22 cellular contexts compared by ENCODE assay signal in the genomic region with DNA sequence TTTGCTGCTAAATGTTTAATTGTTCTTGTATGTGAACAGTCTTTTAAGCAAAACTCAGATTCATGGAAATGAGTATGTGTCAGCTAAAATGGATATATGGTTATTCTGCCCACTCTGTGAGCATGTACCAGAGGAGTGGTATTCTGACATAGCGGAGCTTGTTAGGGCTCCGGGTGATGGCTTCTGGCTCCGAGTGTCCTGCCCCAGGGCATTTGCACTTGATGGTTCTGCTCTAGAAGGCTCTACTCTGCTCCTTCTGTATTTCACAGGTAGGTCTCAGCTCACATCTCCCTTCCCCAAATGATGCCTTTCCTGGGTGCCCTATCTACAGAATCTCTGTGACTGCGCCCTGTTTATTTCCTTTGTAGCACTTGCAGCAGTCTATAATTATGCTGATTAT.
A peak's percentile ranks its signal among the peaks of the same experiment; 100 is the strongest.
DNase-seq lines count a peak whose midpoint lies in the region; ATAC-seq and TF ChIP-seq lines count a peak whose summit lies in the region.
"Had no signal": no experiment of that assay in that cellular context is flagged by ENCODE, and none has a peak within 500 bp of the region (broad histone marks: within the 10 kb centered on the region; RNA-seq: fewer than 3 reads in every experiment).

No MANE protein-coding gene starts in this region.

- H3K14ac ChIP-seq in mesenchymal stem cell (ENCODE audit: low read length in 2 of 2): no peak overlapping the region

- H4K8ac ChIP-seq in mesenchymal stem cell (ENCODE audit: low read length): no peak overlapping the region

- H3K4me1 ChIP-seq in heart right ventricle: peaks cover 15 to 82% (median 57%) of the 10 kb centered on the region in 9 donors
- H3K4me1 ChIP-seq in mesenchymal stem cell (ENCODE audit: control insufficient read depth, insufficient read depth, low read depth, low read length): peaks cover 2% of the 10 kb centered on the region
- H3K4me1 ChIP-seq in aorta (ENCODE audit: control insufficient read depth in 1 of 2, insufficient read depth in 2 of 2, low read length in 2 of 2): peaks cover 5 to 16% of the 10 kb centered on the region in 2 donors
- H3K4me1 ChIP-seq in upper lobe of left lung: peaks cover 14 to 25% (median 18%) of the 10 kb centered on the region in 4 donors

- intact Hi-C loops in heart right ventricle (cut with DNase I): loop anchor here in 3 of 10 donors (5.0 to 10.0 kb wide), 4 partner anchors 161 to 729 kb away; no protein-coding TSS in a partner anchor
- intact Hi-C loops in left ventricle myocardium superior (cut with micrococcal nuclease): loop anchor here (10.0 kb wide), 1 partner anchor 139 kb away; no protein-coding TSS in a partner anchor
- intact Hi-C loops in aorta (cut with DNase I): no loop called here

- H3K9ac ChIP-seq in mesenchymal stem cell (ENCODE audit: low read length): no peak overlapping the region

- no peak for TF ChIP-seq POLR2A in upper lobe of left lung (IDR thresholded peaks at IDR 0.05)

- H3K4me2 ChIP-seq in mesenchymal stem cell (ENCODE audit: low read length, poor library complexity, severe bottlenecking): no peak overlapping the region

- in situ Hi-C loops in brain microvascular endothelial cell (cut with HindIII; ENCODE audit: low pct_ligation_motif_present, low sequenced_read_pairs): no loop called here

- no peak overlapping the region for H2BK12ac ChIP-seq in mesenchymal stem cell (ENCODE audit: low read length in 2 of 2)

- H3K9me3 ChIP-seq in heart right ventricle (no peaks in the 10 kb centered on the region), mesenchymal stem cell (ENCODE audit: control insufficient read depth, low read length) (no peaks in the 10 kb centered on the region), aorta (ENCODE audit: control insufficient read depth, low read length) (no peaks in the 10 kb centered on the region), upper lobe of left lung (no peaks in the 10 kb centered on the region)
- H3K9me3 ChIP-seq: MG63 had no signal

- H3K4ac ChIP-seq in mesenchymal stem cell (ENCODE audit: low read depth in 1 of 2, low read length in 2 of 2): no peak overlapping the region

- no peak overlapping the region for H2BK120ac ChIP-seq in mesenchymal stem cell (ENCODE audit: low read depth, low read length)

- WGBS in heart right ventricle, 2 donors: 85 to 99% methylated on average over 4 of the region's 4 CpGs
- WGBS in mesenchymal stem cell: 93% methylated on average over 3 of the region's 4 CpGs
- 84 to 93% methylated on average over 4 of the region's 4 CpGs for WGBS in aorta, 2 donors
- 91 to 92% methylated on average over 4 of the region's 4 CpGs for WGBS in upper lobe of left lung, 2 donors

- H3K36me3 ChIP-seq in heart right ventricle (peaks cover 0 to 42% (median 0%) of the 10 kb centered on the region in 9 donors), brain microvascular endothelial cell (replicated peaks) (no peaks in the 10 kb centered on the region), mesenchymal stem cell (ENCODE audit: control insufficient read depth in 1 of 2, insufficient read depth in 2 of 2, low read depth in 1 of 2, low read length in 2 of 2) (peaks cover 2 to 3% of the 10 kb centered on the region in 2 experiments), aorta (ENCODE audit: control insufficient read depth in 1 of 2, insufficient read depth in 2 of 2, low read length in 1 of 2) (peaks cover 0 to 1% of the 10 kb centered on the region in 2 donors), upper lobe of left lung (peaks cover 0 to 11% (median 0%) of the 10 kb centered on the region in 4 donors)
- H3K36me3 ChIP-seq: MG63 had no signal

- DNase-seq in heart right ventricle: no peak
- DNase-seq in left ventricle myocardium superior: no peak
- DNase-seq in brain microvascular endothelial cell: no peak
- DNase-seq in mesenchymal stem cell: no peak
- no peak for DNase-seq in aorta
- no peak for DNase-seq in left lobe of liver (ENCODE audit: low spot score)
- no peak for DNase-seq in upper lobe of left lung
- no peak for DNase-seq in NCI-H526 (lab: John Stamatoyannopoulos, UW)
- DNase-seq: AML-193; C1 segment of cervical spinal cord; Calu3; CD8-positive, alpha-beta T cell; DMS153; Kasumi-1; NCI-H1694 treated with DMSO at 0.1 percent for 48 hours; NCI-H2081 treated with DMSO at 0.1 percent for 48 hours; NCI-H2171 treated with DMSO at 0.1 percent for 48 hours; NCI-H524 treated with DMSO at 0.1 percent for 48 hours; OCI-M1; SHP77 treated with DMSO at 0.1 percent for 48 hours had no signal

- no peak overlapping the region for H3K4me3 ChIP-seq in heart right ventricle
- no peak overlapping the region for H3K4me3 ChIP-seq in brain microvascular endothelial cell (ENCODE audit: low read depth, low read length)
- no peak overlapping the region for H3K4me3 ChIP-seq in mesenchymal stem cell (ENCODE audit: insufficient read depth in 1 of 2, low read depth in 1 of 2, low read length in 2 of 2)
- H3K4me3 ChIP-seq in aorta (ENCODE audit: low read length in 2 of 2): no peak overlapping the region
- no peak overlapping the region for H3K4me3 ChIP-seq in upper lobe of left lung
- H3K4me3 ChIP-seq: MG63, SK-N-MC had no signal

- H3K18ac ChIP-seq in mesenchymal stem cell (ENCODE audit: low read depth in 1 of 2, low read length in 2 of 2): no peak overlapping the region

- no peak overlapping the region for H2BK5ac ChIP-seq in mesenchymal stem cell (ENCODE audit: low read depth, low read length, poor library complexity, severe bottlenecking)

- peak overlapping the region; percentile 1 to 84 (median 63) for H3K27ac ChIP-seq in heart right ventricle
- peak overlapping the region; percentile 15 for H3K27ac ChIP-seq in brain microvascular endothelial cell
- no peak overlapping the region for H3K27ac ChIP-seq in mesenchymal stem cell (ENCODE audit: low read length, poor library complexity, severe bottlenecking)
- H3K27ac ChIP-seq in aorta (ENCODE audit: low read depth in 1 of 2, low read length in 2 of 2): peak overlapping the region; percentile 57 to 79
- peak overlapping the region in 1 of 4 donors; percentile 37 for H3K27ac ChIP-seq in upper lobe of left lung
- H3K27ac ChIP-seq: SK-N-MC had no signal

- TF ChIP-seq EP300 in upper lobe of left lung (IDR thresholded peaks at IDR 0.05): no peak

- TF ChIP-seq CTCF in heart right ventricle (IDR thresholded peaks at IDR 0.05) (no peak), brain microvascular endothelial cell (IDR thresholded peaks at IDR 0.05; ENCODE audit: low read depth, low read length, missing control alignments) (no peak), upper lobe of left lung (IDR thresholded peaks at IDR 0.05) (no peak)

- H2BK15ac ChIP-seq in mesenchymal stem cell (ENCODE audit: low read depth, poor library complexity, severe bottlenecking): no peak overlapping the region

- H2AK5ac ChIP-seq in mesenchymal stem cell (ENCODE audit: low read length, severe bottlenecking): peak overlapping the region; percentile 41

- no peaks in the 10 kb centered on the region for H3K27me3 ChIP-seq in heart right ventricle
- H3K27me3 ChIP-seq in brain microvascular endothelial cell (replicated peaks): no peaks in the 10 kb centered on the region
- H3K27me3 ChIP-seq in mesenchymal stem cell (ENCODE audit: control insufficient read depth in 1 of 2, insufficient read depth in 1 of 2, low read length in 2 of 2): no peaks in the 10 kb centered on the region
- no peaks in the 10 kb centered on the region for H3K27me3 ChIP-seq in aorta (ENCODE audit: control insufficient read depth in 1 of 2, insufficient read depth in 2 of 2, low read length in 1 of 2)
- H3K27me3 ChIP-seq in upper lobe of left lung: no peaks in the 10 kb centered on the region
- H3K27me3 ChIP-seq: MG63 had no signal

- no peak overlapping the region for H2AFZ ChIP-seq in mesenchymal stem cell (ENCODE audit: low read depth, low read length)

- peaks cover 2% of the 10 kb centered on the region for H3K79me1 ChIP-seq in mesenchymal stem cell (replicated peaks; ENCODE audit: low read length, poor library complexity, severe bottlenecking)

- no peak overlapping the region for H4K91ac ChIP-seq in mesenchymal stem cell (ENCODE audit: low read length)

- ATAC-seq in heart right ventricle: peak in 1 of 8 donors; percentile 23
- no peak for ATAC-seq in left ventricle myocardium superior
- peak; percentile 12 for ATAC-seq in aorta (ENCODE audit: low FRiP score)
- ATAC-seq in left lobe of liver: no peak
- no peak for ATAC-seq in upper lobe of left lung (ENCODE audit: low FRiP score in 2 of 2)
- ATAC-seq: CD8-positive, alpha-beta T cell had no signal

- no peak overlapping the region for H3K23ac ChIP-seq in mesenchymal stem cell (ENCODE audit: low read length in 2 of 2)
